Comparison of ENCODE assay signal across 1 cellular context in genomic region chr6:26020291-26020982, GRCh38.
TF ChIP-seq lines count a peak whose summit lies in the region.

No MANE protein-coding gene starts in this region.

TF ChIP-seq in SK-N-SH, 30 proteins besides CTCF, POLR2A, EP300 and RAD21 (continued from another document):
- TF ChIP-seq, protein P1, sequence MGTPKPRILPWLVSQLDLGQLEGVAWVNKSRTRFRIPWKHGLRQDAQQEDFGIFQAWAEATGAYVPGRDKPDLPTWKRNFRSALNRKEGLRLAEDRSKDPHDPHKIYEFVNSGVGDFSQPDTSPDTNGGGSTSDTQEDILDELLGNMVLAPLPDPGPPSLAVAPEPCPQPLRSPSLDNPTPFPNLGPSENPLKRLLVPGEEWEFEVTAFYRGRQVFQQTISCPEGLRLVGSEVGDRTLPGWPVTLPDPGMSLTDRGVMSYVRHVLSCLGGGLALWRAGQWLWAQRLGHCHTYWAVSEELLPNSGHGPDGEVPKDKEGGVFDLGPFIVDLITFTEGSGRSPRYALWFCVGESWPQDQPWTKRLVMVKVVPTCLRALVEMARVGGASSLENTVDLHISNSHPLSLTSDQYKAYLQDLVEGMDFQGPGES (IDR thresholded peaks at IDR 0.05; ENCODE audit: low read depth, low read length): peak; percentile 72
- TF ChIP-seq USF2 (IDR thresholded peaks at IDR 0.05; ENCODE audit: borderline replicate concordance, low read depth, low read length) (no peak), ZBTB33 (IDR thresholded peaks at IDR 0.05; ENCODE audit: borderline replicate concordance, low read depth) (peak; percentile 92), RFX5 (IDR thresholded peaks at IDR 0.05; ENCODE audit: low read length) (peak; percentile 91), POLR2AphosphoS5 (IDR thresholded peaks at IDR 0.05; ENCODE audit: low read depth, low read length) (peak; percentile 100), TEAD4 (IDR thresholded peaks at IDR 0.05; ENCODE audit: borderline replicate concordance, insufficient read depth) (no peak), RXRA (IDR thresholded peaks at IDR 0.05; ENCODE audit: borderline replicate concordance, low read depth) (peak; percentile 15; the same call in 1 of the 2 replicates), TAF1 (IDR thresholded peaks at IDR 0.05; ENCODE audit: borderline replicate concordance, low read depth, low read length) (peak; percentile 97), RCOR1 (IDR thresholded peaks at IDR 0.05; ENCODE audit: low read length) (peak; percentile 79)
